In the genomic region with DNA sequence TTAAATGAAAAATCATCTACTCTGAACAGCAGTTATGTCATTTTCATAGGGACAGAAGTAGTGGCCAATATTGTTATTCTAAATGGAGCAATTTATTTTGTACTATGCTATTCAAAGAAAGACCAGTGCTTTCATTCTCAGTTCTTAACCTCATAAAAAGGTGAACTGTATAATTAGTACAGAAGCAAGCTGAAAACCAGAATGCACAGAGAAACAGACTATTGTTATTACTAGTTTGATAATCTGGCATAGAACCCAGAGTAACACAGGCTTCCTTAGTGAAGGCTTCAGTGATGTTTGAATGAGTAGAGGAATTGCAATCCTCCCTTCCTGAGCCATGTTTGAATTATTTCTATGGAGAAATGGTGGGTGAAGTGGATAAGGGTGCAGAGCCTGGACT, we compare ENCODE assay signal across 33 cellular contexts.
"Had no signal": no experiment of that assay in that cellular context is flagged by ENCODE, and none has a peak within 500 bp of the region (broad histone marks: within the 10 kb centered on the region; RNA-seq: fewer than 3 reads in every experiment).

No MANE protein-coding gene starts in this region.

- H3K36me3 ChIP-seq: MG63, SJCRH30 had no signal

- H3K27me3 ChIP-seq: MG63, SJCRH30 had no signal

- H3K27ac ChIP-seq: PC-9, RWPE1, SJCRH30, SK-N-MC had no signal

- H3K4me2 ChIP-seq: PC-9 had no signal

- ATAC-seq: Panc1, Right ventricle myocardium inferior, SK-N-SH treated with all-trans-retinoic acid at 6 μM for 48 hours had no signal

- H2AFZ ChIP-seq: PC-9 had no signal

- H3K4me3 ChIP-seq: MG63, PC-9, SJCRH30, SK-N-MC had no signal

- DNase-seq: Kasumi-1, MG63, NCI-H1048, NCI-H1092 treated with DMSO at 0.1 percent for 48 hours, NCI-H1105 treated with DMSO at 0.1 percent for 48 hours, NCI-H1417, NCI-H1436, NCI-H146, NCI-H1694, NCI-H187, NCI-H1930, NCI-H2029 treated with DMSO at 0.1 percent for 48 hours, NCI-H2081 treated with DMSO at 0.1 percent for 48 hours, NCI-H2107, NCI-H2171, NCI-H226, NCI-H446 treated with DMSO at 0.1 percent for 48 hours, NCI-H510A, NCI-H524, NCI-H526, NCI-H69, NCI-H748 treated with DMSO at 0.1 percent for 48 hours, NCI-H82, SHP77, SIG-M5, SJCRH30, SW 1271 had no signal

- H3K4me1 ChIP-seq: SJCRH30 had no signal

- H3K9me3 ChIP-seq: MG63, SJCRH30 had no signal
